Comparison of ENCODE assay signal across 28 cellular contexts in genomic region chr1:58799650-58800049, GRCh38.
"Had no signal": no experiment of that assay in that cellular context is flagged by ENCODE, and none has a peak within 500 bp of the region (broad histone marks: within the 10 kb centered on the region; RNA-seq: fewer than 3 reads in every experiment).

No MANE protein-coding gene starts in this region.

- H3K4me1 ChIP-seq: ascending aorta, SJSA1 had no signal

- H3K4me3 ChIP-seq: ascending aorta, body of pancreas, Peyer's patch, SJSA1 had no signal

- H3K27ac Mint-ChIP-seq: activated CD4-positive, alpha-beta memory T cell treated with anti-CD3 and anti-CD28 coated beads, Interleukin-2, amount 10 ng/mL, durations not matched to agents 7 days and 5 days; activated CD4-positive, alpha-beta T cell treated with anti-CD3 and anti-CD28 coated beads for 36 hours; activated naive CD4-positive, alpha-beta T cell treated with anti-CD3 and anti-CD28 coated beads, Interleukin-2, amount 10 ng/mL, durations not matched to agents 7 days and 5 days; activated T-helper 2 cell treated with anti-CD3 and anti-CD28 coated beads, Interferon-gamma antibody, Interleukin-2, Interleukin-4, amounts not matched to agents 10 μg/mL and 5 μg/mL and 100 μg/mL, durations not matched to agents 14 hours and 24 hours and 36 hours had no signal

- H3K4me3 Mint-ChIP-seq: activated CD4-positive, alpha-beta memory T cell treated with anti-CD3 and anti-CD28 coated beads, Interleukin-2, amount 10 ng/mL, durations not matched to agents 7 days and 5 days; activated CD4-positive, alpha-beta T cell treated with anti-CD3 and anti-CD28 coated beads for 36 hours; activated naive CD4-positive, alpha-beta T cell treated with anti-CD3 and anti-CD28 coated beads, Interleukin-2, amount 10 ng/mL, durations not matched to agents 7 days and 5 days had no signal

- H3K36me3 ChIP-seq: ascending aorta, Peyer's patch, SJSA1 had no signal

- H3K27me3 ChIP-seq: ascending aorta, body of pancreas, Peyer's patch, SJSA1 had no signal

- H3K36me3 Mint-ChIP-seq: activated naive CD4-positive, alpha-beta T cell treated with anti-CD3 and anti-CD28 coated beads, Interleukin-2, amount 10 ng/mL, durations not matched to agents 7 days and 5 days had no signal

- FAIRE-seq: bronchial epithelial cell, TTC549 had no signal

- H3K27me3 Mint-ChIP-seq: activated CD4-positive, alpha-beta memory T cell treated with anti-CD3 and anti-CD28 coated beads, Interleukin-2, amount 10 ng/mL, durations not matched to agents 7 days and 5 days; activated CD4-positive, alpha-beta T cell treated with anti-CD3 and anti-CD28 coated beads for 36 hours had no signal

- ATAC-seq: activated CD4-positive, alpha-beta T cell treated with anti-CD3 and anti-CD28 coated beads for 36 hours; body of pancreas; SK-N-SH treated with all-trans-retinoic acid at 6 μM for 48 hours had no signal

- H3K9me3 ChIP-seq: ascending aorta, body of pancreas, Peyer's patch, SJSA1 had no signal

- H3K27ac ChIP-seq: ascending aorta, body of pancreas, Peyer's patch, SJSA1 had no signal

- H3K9me3 Mint-ChIP-seq: activated naive CD4-positive, alpha-beta T cell treated with anti-CD3 and anti-CD28 coated beads, Interleukin-2, amount 10 ng/mL, durations not matched to agents 7 days and 5 days; activated T-helper 2 cell treated with anti-CD3 and anti-CD28 coated beads, Interferon-gamma antibody, Interleukin-2, Interleukin-4, amounts not matched to agents 10 μg/mL and 5 μg/mL and 100 μg/mL, durations not matched to agents 14 hours and 24 hours and 36 hours had no signal

- DNase-seq: activated CD4-positive, alpha-beta memory T cell treated with anti-CD3 and anti-CD28 coated beads, Interleukin-2, amount 10 ng/mL, durations not matched to agents 7 days and 5 days; activated CD4-positive, alpha-beta T cell treated with anti-CD3 and anti-CD28 coated beads for 36 hours; activated CD4-positive, alpha-beta T cell treated with anti-CD3 and anti-CD28 coated beads, Interleukin-2, amount 50 U/mL, for 1 hour; activated CD4-positive, CD25-positive, alpha-beta regulatory T cell; activated gamma-delta T cell treated with Interleukin-2 at 50 U/mL for 16 hours; activated naive CD4-positive, alpha-beta T cell treated with anti-CD3 and anti-CD28 coated beads, Interleukin-2, amount 10 ng/mL, durations not matched to agents 7 days and 5 days; activated T-cell treated with anti-CD3 and anti-CD28 coated beads for 4 hours; activated T-cell treated with anti-CD3 and anti-CD28 coated beads, Interleukin-2, amount 50 U/mL, for 48 hours; amniotic stem cell; body of pancreas; central memory CD4-positive, alpha-beta T cell; Kasumi-1; KBM-7; NCI-H1105 treated with DMSO at 0.1 percent for 48 hours; NCI-H1436 treated with DMSO at 0.1 percent for 48 hours; NCI-H187; NCI-H2081; NCI-H524; Peyer's patch; SHP77; SW 1271; T1000 had no signal
